ENCODE assay signal across 1 cellular context in genomic region chr3:123267821-123268220, GRCh38.
TF ChIP-seq lines count a peak whose summit lies in the region.

No MANE protein-coding gene starts in this region.

TF ChIP-seq in K562, 482 proteins besides CTCF, POLR2A, EP300 and RAD21:
- TF ChIP-seq ZNF212 (CRISPR knock-in tag; IDR thresholded peaks at IDR 0.05) (no peak), SIN3B (IDR thresholded peaks at IDR 0.05; ENCODE audit: low read depth) (no peak), SETDB1 (IDR thresholded peaks at IDR 0.05; ENCODE audit: low read length) (no peak), CREB1 (IDR thresholded peaks at IDR 0.05) (no peak), CREB1 (CRISPR knock-in tag; IDR thresholded peaks at IDR 0.05) (no peak), ZNF449 (CRISPR knock-in tag; IDR thresholded peaks at IDR 0.05) (no peak), MBD2 (IDR thresholded peaks at IDR 0.05; ENCODE audit: borderline replicate concordance, low read depth) (no peak), PCBP2 (IDR thresholded peaks at IDR 0.05; ENCODE audit: low read depth, low read length, poor library complexity, severe bottlenecking) (no peak), CBFA2T3 (IDR thresholded peaks at IDR 0.05) (peak; percentile 36; the same call in 1 of the 2 replicates), JUND (IDR thresholded peaks at IDR 0.05; ENCODE audit: borderline replicate concordance, low read depth, low read length) (no peak), JUND (tag; IDR thresholded peaks at IDR 0.05; ENCODE audit: borderline replicate concordance, low read depth, low read length) (no peak), MEIS2 (IDR thresholded peaks at IDR 0.05; ENCODE audit: partially characterized antibody) (peak; percentile 16), MNT (conservative IDR thresholded peaks at IDR 0.05) (peak; percentile 63 to 71), E2F3 (CRISPR knock-in tag; IDR thresholded peaks at IDR 0.05) (no peak), REST (CRISPR knock-in tag; IDR thresholded peaks at IDR 0.05; ENCODE audit: low read depth) (no peak), TCF3 (CRISPR knock-in tag; IDR thresholded peaks at IDR 0.05) (peak; percentile 48; the same call in 1 of the 2 replicates), PRMT5 (CRISPR knock-in tag; IDR thresholded peaks at IDR 0.05) (no peak), ZNF644 (tag; IDR thresholded peaks at IDR 0.05; ENCODE audit: low read depth) (no peak), PYGO2 (tag; IDR thresholded peaks at IDR 0.05) (no peak), ZNF511 (CRISPR knock-in tag; IDR thresholded peaks at IDR 0.05) (no peak), SRSF1 (IDR thresholded peaks at IDR 0.05; ENCODE audit: low read depth, low read length) (no peak), TEAD1 (CRISPR knock-in tag; IDR thresholded peaks at IDR 0.05) (no peak), MTA3 (IDR thresholded peaks at IDR 0.05; ENCODE audit: borderline replicate concordance) (no peak), HMGXB4 (CRISPR knock-in tag; IDR thresholded peaks at IDR 0.05) (no peak), SREBF2 (CRISPR knock-in tag; IDR thresholded peaks at IDR 0.05) (no peak), KLF10 (CRISPR knock-in tag; IDR thresholded peaks at IDR 0.05) (no peak), FOXP1 (CRISPR knock-in tag; IDR thresholded peaks at IDR 0.05) (no peak), SMARCA4 (IDR thresholded peaks at IDR 0.05) (no peak), UBTF (IDR thresholded peaks at IDR 0.05; ENCODE audit: borderline replicate concordance in 1 of 2, low read depth in 2 of 2, low read length in 2 of 2) (no peak), POLR2AphosphoS2 (IDR thresholded peaks at IDR 0.05; ENCODE audit: low read length) (no peak), ZNF277 (CRISPR knock-in tag; IDR thresholded peaks at IDR 0.05; ENCODE audit: borderline replicate concordance) (no peak), SRSF3 (IDR thresholded peaks at IDR 0.05; ENCODE audit: insufficient read depth, low read length) (no peak), TEAD2 (tag; IDR thresholded peaks at IDR 0.05) (no peak)
